In genomic region chr21:19523066-19523465, GRCh38 we compare ENCODE assay signal across 21 cellular contexts.
A peak's percentile ranks its signal among the peaks of the same experiment; 100 is the strongest.
DNase-seq lines count a peak whose midpoint lies in the region; ATAC-seq, FAIRE-seq and TF ChIP-seq lines count a peak whose summit lies in the region.
"Had no signal": no experiment of that assay in that cellular context is flagged by ENCODE, and none has a peak within 500 bp of the region (broad histone marks: within the 10 kb centered on the region; RNA-seq: fewer than 3 reads in every experiment).

No MANE protein-coding gene starts in this region.

- H3K9me3 ChIP-seq in neural progenitor cell (ENCODE audit: low read depth), result no peaks in the 10 kb centered on the region
- H3K9me3 ChIP-seq in right atrium auricular region, result no peaks in the 10 kb centered on the region
- H3K9me3 ChIP-seq in spleen, result peaks cover 0 to 8% (median 2%) of the 10 kb centered on the region in 8 donors
- H3K9me3 ChIP-seq: BLaER1, Caco-2, HAP-1 had no signal

- DNase-seq in D341Med (ENCODE audit: low spot score) (peak; percentile 54), D721Med (ENCODE audit: insufficient read length, low spot score) (no peak), SK-N-DZ (ENCODE audit: low spot score) (peak; percentile 48), neural progenitor cell (ENCODE audit: low spot score) (peak; percentile 11), right atrium auricular region (ENCODE audit: low spot score) (no peak), spleen (no peak)
- DNase-seq: Caco-2; CD4-positive, CD25-positive, alpha-beta regulatory T cell; CD8-positive, alpha-beta T cell; DMS53; DMS79 treated with DMSO at 0.1 percent for 48 hours; GF-D8; GOT3; HFFc6 had no signal

- no peak overlapping the region for H3K4me3 Mint-ChIP-seq in neural progenitor cell
- H3K4me3 Mint-ChIP-seq: CD4-positive, CD25-positive, alpha-beta regulatory T cell; CD8-positive, alpha-beta T cell; HFFc6 had no signal

- H3K9ac ChIP-seq in neural progenitor cell, result no peak overlapping the region
- H3K9ac ChIP-seq: BLaER1 had no signal

- H3K4me3 ChIP-seq in neural progenitor cell (no peak overlapping the region), right atrium auricular region (no peak overlapping the region), spleen (no peak overlapping the region)
- H3K4me3 ChIP-seq: BLaER1, HAP-1 had no signal

- intact Hi-C loops in spleen (cut with DNase I; ENCODE audit: low total_unique reads), result no loop called here

- no peaks in the 10 kb centered on the region for H3K27me3 Mint-ChIP-seq in neural progenitor cell (ENCODE audit: insufficient read depth, low read depth)
- H3K27me3 Mint-ChIP-seq: CD4-positive, CD25-positive, alpha-beta regulatory T cell had no signal

- no peaks in the 10 kb centered on the region for H3K79me2 ChIP-seq in neural progenitor cell (ENCODE audit: low read depth)

- peaks cover 15% of the 10 kb centered on the region for H3K4me1 Mint-ChIP-seq in neural progenitor cell
- H3K4me1 Mint-ChIP-seq: CD4-positive, CD25-positive, alpha-beta regulatory T cell had no signal

- no peak overlapping the region for H2AFZ ChIP-seq in neural progenitor cell (replicated peaks)

- H3F3A ChIP-seq in neural progenitor cell (ENCODE audit: low read depth), result no peaks in the 10 kb centered on the region

- H3K4me1 ChIP-seq in neural progenitor cell, result no peaks in the 10 kb centered on the region
- no peaks in the 10 kb centered on the region for H3K4me1 ChIP-seq in right atrium auricular region
- no peaks in the 10 kb centered on the region for H3K4me1 ChIP-seq in spleen
- H3K4me1 ChIP-seq: BLaER1, Caco-2, HAP-1 had no signal

- no peak overlapping the region for H3K27ac ChIP-seq in neural progenitor cell
- no peak overlapping the region for H3K27ac ChIP-seq in right atrium auricular region
- H3K27ac ChIP-seq in spleen, result no peak overlapping the region
- H3K27ac ChIP-seq: BLaER1, C4-2B had no signal

- H3K27me3 ChIP-seq in neural progenitor cell, result no peaks in the 10 kb centered on the region
- no peaks in the 10 kb centered on the region for H3K27me3 ChIP-seq in right atrium auricular region
- H3K27me3 ChIP-seq in spleen (replicated peaks in 1 of 7), result no peaks in the 10 kb centered on the region
- H3K27me3 ChIP-seq: BLaER1 had no signal

- peak; percentile 51 for FAIRE-seq in D721Med (lab: Jason Lieb, UNC)
- FAIRE-seq: GM12891, GM18507, H54 had no signal

- H3K9me3 Mint-ChIP-seq in neural progenitor cell, result peaks cover 4% of the 10 kb centered on the region

- WGBS in spleen, 5 donors, result 63 to 91% (median 83%) methylated on average over 1 of the region's 1 CpG

- TF ChIP-seq POLR2A in spleen (IDR thresholded peaks at IDR 0.05), result no peak

- no peak overlapping the region for H3K27ac Mint-ChIP-seq in neural progenitor cell
- H3K27ac Mint-ChIP-seq: CD4-positive, CD25-positive, alpha-beta regulatory T cell; CD8-positive, alpha-beta T cell; HFFc6 had no signal

- ATAC-seq in esophagus mucosa, result no peak
- ATAC-seq: CD8-positive, alpha-beta T cell had no signal

- H4K20me1 ChIP-seq in neural progenitor cell (ENCODE audit: low read depth), result no peaks in the 10 kb centered on the region
- H4K20me1 ChIP-seq: BLaER1 had no signal

- H3K36me3 Mint-ChIP-seq in neural progenitor cell, result peaks cover 3% of the 10 kb centered on the region
- H3K36me3 Mint-ChIP-seq: CD4-positive, CD25-positive, alpha-beta regulatory T cell; CD8-positive, alpha-beta T cell had no signal

- H3K36me3 ChIP-seq in neural progenitor cell, result no peaks in the 10 kb centered on the region
- H3K36me3 ChIP-seq in right atrium auricular region, result no peaks in the 10 kb centered on the region
- H3K36me3 ChIP-seq in spleen, result no peaks in the 10 kb centered on the region
- H3K36me3 ChIP-seq: BLaER1, HAP-1 had no signal

- TF ChIP-seq CTCF in D721Med (IDR thresholded peaks at IDR 0.05; ENCODE audit: insufficient read depth, missing control alignments), result no peak
- TF ChIP-seq CTCF in neural progenitor cell (IDR thresholded peaks at IDR 0.05), result no peak
- TF ChIP-seq CTCF in right atrium auricular region (IDR thresholded peaks at IDR 0.05), result no peak
- no peak for TF ChIP-seq CTCF in spleen (IDR thresholded peaks at IDR 0.05 in 8 of 11, conservative IDR thresholded peaks at IDR 0.05 in 3 of 11)

- H3K4me2 ChIP-seq in neural progenitor cell, result no peak overlapping the region
- H3K4me2 ChIP-seq: BLaER1 had no signal

Comparison
In these comparisons a context has a peak if more than half of its experiments do, and no peak if none do; other contexts are left out.
1. DNase-seq: peak in D341Med (single experiment), SK-N-DZ (single experiment) and neural progenitor cell (single experiment); none in D721Med (single experiment), right atrium auricular region (single experiment) and spleen (single experiment).